In genomic region chr11:96221244-96222070, GRCh38 we compare ENCODE assay signal across 10 cellular contexts.
DNase-seq lines count a peak whose midpoint lies in the region; ATAC-seq and TF ChIP-seq lines count a peak whose summit lies in the region.
"Had no signal": no experiment of that assay in that cellular context is flagged by ENCODE, and none has a peak within 500 bp of the region (broad histone marks: within the 10 kb centered on the region; RNA-seq: fewer than 3 reads in every experiment).

No MANE protein-coding gene starts in this region.

- POLR2A ChIA-PET in CD4-positive, alpha-beta T cell (lab: Charles Lee), result interaction anchor here (0.7 to 3.5 kb wide), 9 partner anchors 10 to 121 kb away, joined by 3 to 22 read pairs (median 3); partner anchors contain the start of gene MAML2
- POLR2A ChIA-PET in IMR-90 (lab: Charles Lee; ENCODE audit: unreplicated experiment), result interaction anchor here (0.6 kb wide), 1 partner anchor 58 kb away, joined by 7 read pairs; no protein-coding TSS in a partner anchor

- WGBS in IMR-90 (ENCODE audit: extremely low coverage in 2 of 2, insufficient read length in 1 of 2), 2 experiments, result no CpG with 5 or more reads among the region's 4 CpGs
- WGBS in body of pancreas, 2 donors, result 21 to 28% methylated on average over 4 of the region's 4 CpGs
- WGBS in trophoblast cell (ENCODE audit: extremely low coverage, insufficient coverage, insufficient read length), result no CpG with 5 or more reads among the region's 4 CpGs

- ATAC-seq in CD4-positive, alpha-beta T cell (ENCODE audit: poor library complexity), result peak; percentile 63
- no peak for ATAC-seq in IMR-90 (ENCODE audit: low read depth)
- ATAC-seq in body of pancreas, result peak; percentile 40

- peaks cover 21% of the 10 kb centered on the region for H3K9me1 ChIP-seq in IMR-90 (ENCODE audit: insufficient read depth, low read length)

- no peaks in the 10 kb centered on the region for H3K9me3 ChIP-seq in CD4-positive, alpha-beta T cell (ENCODE audit: control insufficient read depth, low read length)
- H3K9me3 ChIP-seq in IMR-90 (ENCODE audit: control insufficient read depth, insufficient read depth, low read length), result no peaks in the 10 kb centered on the region
- no peaks in the 10 kb centered on the region for H3K9me3 ChIP-seq in body of pancreas
- no peaks in the 10 kb centered on the region for H3K9me3 ChIP-seq in trophoblast cell (ENCODE audit: insufficient read depth, low read depth, low read length)

- H4K20me1 ChIP-seq in IMR-90 (ENCODE audit: insufficient read depth, low read length), result no peaks in the 10 kb centered on the region

- H3K4me1 ChIP-seq in IMR-90 (ENCODE audit: control insufficient read depth, insufficient read depth, low read length) (peaks cover 14% of the 10 kb centered on the region), body of pancreas (peaks cover 10% of the 10 kb centered on the region), trophoblast cell (ENCODE audit: control insufficient read depth in 1 of 2, insufficient read depth in 2 of 2, low read length in 2 of 2) (peaks cover 13 to 28% of the 10 kb centered on the region in 2 experiments)

- no peak overlapping the region for H2AK9ac ChIP-seq in IMR-90 (replicated peaks; ENCODE audit: low read depth, low read length, poor library complexity)

- H4K8ac ChIP-seq in IMR-90 (ENCODE audit: low read depth in 2 of 2, low read length in 2 of 2) (peak overlapping the region in 1 of 2 experiments; percentile 31; a peak in 1 of 4 replicates), trophoblast cell (ENCODE audit: low read depth, low read length) (peak overlapping the region; percentile 68)

- intact Hi-C loops in CD4-positive, alpha-beta T cell (cut with DNase I, micrococcal nuclease), result loop anchor here in 1 of 2 experiments (2.0 to 5.0 kb wide), 2 partner anchors 15 to 36 kb away; no protein-coding TSS in a partner anchor
- intact Hi-C loops in IMR-90 (cut with micrococcal nuclease), result no loop called here
- intact Hi-C loops in body of pancreas (cut with DNase I), result no loop called here

- H2AK5ac ChIP-seq in IMR-90 (ENCODE audit: low read depth, low read length) (peak overlapping the region; percentile 65), trophoblast cell (ENCODE audit: low read length) (peak overlapping the region; percentile 47)

- H3K27ac ChIP-seq in CD4-positive, alpha-beta T cell (ENCODE audit: low read depth, low read length), result no peak overlapping the region
- H3K27ac ChIP-seq in IMR-90 (ENCODE audit: insufficient read depth, low read length), result no peak overlapping the region
- H3K27ac ChIP-seq in body of pancreas, result peak overlapping the region in 1 of 4 donors; percentile 32
- H3K27ac ChIP-seq in trophoblast cell (ENCODE audit: low read depth, low read length), result peak overlapping the region; percentile 41

- H3K4me1 Mint-ChIP-seq in CD4-positive, alpha-beta T cell (ENCODE audit: low read depth), result peaks cover 92% of the 10 kb centered on the region
- H3K4me1 Mint-ChIP-seq in glutamatergic neuron (ENCODE audit: low read depth, unreplicated experiment), result peaks cover 33% of the 10 kb centered on the region

- H2BK5ac ChIP-seq in IMR-90 (ENCODE audit: low read depth, low read length, poor library complexity, severe bottlenecking) (peak overlapping the region; percentile 8), trophoblast cell (ENCODE audit: low read depth, low read length, poor library complexity) (peak overlapping the region; percentile 90)

- in situ Hi-C loops in IMR-90 (cut with MboI; ENCODE audit: low sequenced_read_pairs), result no loop called here

- peak overlapping the region; percentile 84 for H3K27ac Mint-ChIP-seq in CD4-positive, alpha-beta T cell
- no peak overlapping the region for H3K27ac Mint-ChIP-seq in glutamatergic neuron (ENCODE audit: unreplicated experiment)

- H3K4me2 ChIP-seq in IMR-90 (ENCODE audit: low read depth, low read length) (peak overlapping the region; percentile 0; the same call in 1 of the 2 replicates), trophoblast cell (ENCODE audit: low read length) (no peak overlapping the region)

- H3K4me3 ChIP-seq in IMR-90 (ENCODE audit: insufficient read depth, low read depth, low read length) (no peak overlapping the region), body of pancreas (no peak overlapping the region), trophoblast cell (ENCODE audit: low read depth, low read length) (no peak overlapping the region)

- H3K14ac ChIP-seq in IMR-90 (replicated peaks; ENCODE audit: low read depth, low read length), result peak overlapping the region; percentile 46
- no peak overlapping the region for H3K14ac ChIP-seq in trophoblast cell (ENCODE audit: low read length)

- no peak for TF ChIP-seq CTCF in CD4-positive, alpha-beta T cell (IDR thresholded peaks at IDR 0.05)
- TF ChIP-seq CTCF in IMR-90 (conservative IDR thresholded peaks at IDR 0.05; ENCODE audit: low read depth, low read length) (no peak), body of pancreas (IDR thresholded peaks at IDR 0.05) (no peak), glutamatergic neuron (IDR thresholded peaks at IDR 0.05; ENCODE audit: partially characterized antibody, unreplicated experiment) (no peak)

- no peak overlapping the region for H2AFZ ChIP-seq in IMR-90 (replicated peaks; ENCODE audit: low read length, poor library complexity)
- no peak overlapping the region for H2AFZ ChIP-seq in trophoblast cell (ENCODE audit: insufficient read depth, low read length, poor library complexity)

- TF ChIP-seq RAD21 in IMR-90 (IDR thresholded peaks at IDR 0.05; ENCODE audit: low read length), result no peak

- peak overlapping the region; percentile 82 for H2BK12ac ChIP-seq in trophoblast cell (ENCODE audit: low read length)

- peak overlapping the region; percentile 35; the same call in 1 of the 2 replicates for H2BK20ac ChIP-seq in IMR-90 (ENCODE audit: low read depth, low read length)

- H3K18ac ChIP-seq in IMR-90 (ENCODE audit: low read depth, low read length), result peak overlapping the region; percentile 46; the same call in 1 of the 2 replicates
- no peak overlapping the region for H3K18ac ChIP-seq in trophoblast cell (ENCODE audit: low read length)

- no peak overlapping the region for H3K56ac ChIP-seq in IMR-90 (ENCODE audit: extremely low read depth, insufficient read depth, low read length)

- no peak for DNase-seq in CD4-positive, alpha-beta T cell
- no peak for DNase-seq in IMR-90
- no peak for DNase-seq in body of pancreas
- DNase-seq in trophoblast cell, result no peak
- DNase-seq in cerebellar nuclear complex (lab: John Stamatoyannopoulos, UW), result no peak
- no peak for DNase-seq in NCI-H1417 (lab: John Stamatoyannopoulos, UW)
- DNase-seq in glutamatergic neuron, result no peak
- DNase-seq in D341Med (ENCODE audit: low spot score), result no peak
- DNase-seq: DMS 273 treated with DMSO at 0.1 percent for 48 hours, NCI-H1092 had no signal

- peak overlapping the region; percentile 51; the same call in 1 of the 2 replicates for H3K4ac ChIP-seq in IMR-90 (ENCODE audit: low read depth, low read length)
- peak overlapping the region; percentile 90 for H3K4ac ChIP-seq in trophoblast cell (ENCODE audit: low read depth, low read length)

- no peaks in the 10 kb centered on the region for H3K27me3 Mint-ChIP-seq in CD4-positive, alpha-beta T cell
- H3K27me3 Mint-ChIP-seq in glutamatergic neuron (ENCODE audit: unreplicated experiment), result peaks cover 2% of the 10 kb centered on the region

- H2BK120ac ChIP-seq in IMR-90 (ENCODE audit: low read depth, low read length), result peak overlapping the region; percentile 46
- H2BK120ac ChIP-seq in trophoblast cell (ENCODE audit: insufficient read depth, low read length, poor library complexity), result peak overlapping the region; percentile 38

- H3K9me3 Mint-ChIP-seq in CD4-positive, alpha-beta T cell, result no peaks in the 10 kb centered on the region
- H3K9me3 Mint-ChIP-seq in glutamatergic neuron (ENCODE audit: unreplicated experiment), result peaks cover 6% of the 10 kb centered on the region

- peaks cover 20% of the 10 kb centered on the region for H3K36me3 Mint-ChIP-seq in CD4-positive, alpha-beta T cell (ENCODE audit: low read depth)
- no peaks in the 10 kb centered on the region for H3K36me3 Mint-ChIP-seq in glutamatergic neuron (ENCODE audit: unreplicated experiment)

- peak overlapping the region; percentile 18; the same call in 1 of the 3 replicates for H2BK15ac ChIP-seq in IMR-90 (ENCODE audit: low read depth, low read length)

- H4K5ac ChIP-seq in IMR-90 (ENCODE audit: low read depth, low read length), result no peak overlapping the region; the same call in 1 of the 2 replicates

- BruUV-seq in IMR-90 (replicated peaks; lab: Mats Ljungman, UMichigan), result no TSS peak

- peak overlapping the region; percentile 67 for H3K4me3 Mint-ChIP-seq in CD4-positive, alpha-beta T cell
- H3K4me3 Mint-ChIP-seq in glutamatergic neuron (ENCODE audit: unreplicated experiment), result no peak overlapping the region

- dilution Hi-C loops in IMR-90 (cut with HindIII; ENCODE audit: low sequenced_read_pairs, unreplicated experiment), result no loop called here

- peak overlapping the region; percentile 41; the same call in 1 of the 2 replicates for H3K23ac ChIP-seq in IMR-90 (ENCODE audit: low read depth, low read length)
- no peak overlapping the region for H3K23ac ChIP-seq in trophoblast cell (ENCODE audit: low read length)

- peaks cover 32 to 67% of the 10 kb centered on the region in 2 experiments for H3K79me1 ChIP-seq in IMR-90 (ENCODE audit: low read depth in 1 of 2, low read length in 2 of 2)
- H3K79me1 ChIP-seq in trophoblast cell (ENCODE audit: low read length), result peaks cover 38% of the 10 kb centered on the region

- no peak overlapping the region for H4K12ac ChIP-seq in trophoblast cell (ENCODE audit: low read depth, low read length)

- H3K36me3 ChIP-seq in IMR-90 (ENCODE audit: control insufficient read depth, insufficient read depth, low read length), result no peaks in the 10 kb centered on the region
- H3K36me3 ChIP-seq in body of pancreas (replicated peaks in 1 of 2; ENCODE audit: insufficient read depth in 1 of 2, low read depth in 2 of 2), result no peaks in the 10 kb centered on the region
- H3K36me3 ChIP-seq in trophoblast cell (ENCODE audit: control insufficient read depth in 1 of 2, insufficient read depth in 2 of 2, low read length in 2 of 2), result no peaks in the 10 kb centered on the region

- CTCF ChIA-PET in CD4-positive, alpha-beta T cell (lab: Charles Lee), result interaction anchor here (1.1 to 1.6 kb wide), 4 partner anchors 8 to 122 kb away, joined by 3 to 5 read pairs (median 3); partner anchors contain the start of gene MAML2
- CTCF ChIA-PET in IMR-90 (lab: Yijun Ruan, JAX), result interaction anchor here (0.6 to 1.2 kb wide), 3 partner anchors 13 to 167 kb away, joined by 3 to 6 read pairs (median 4); partner anchors contain the start of gene MAML2

- H4K91ac ChIP-seq in IMR-90 (ENCODE audit: insufficient read depth, low read depth, low read length) (peak overlapping the region; percentile 45; the same call in 1 of the 2 replicates), trophoblast cell (ENCODE audit: low read depth, low read length) (peak overlapping the region; percentile 85)

- no peak overlapping the region for H3K9ac ChIP-seq in IMR-90 (ENCODE audit: low read depth, low read length)
- no peak overlapping the region for H3K9ac ChIP-seq in trophoblast cell (ENCODE audit: low read length)

- H3K79me2 ChIP-seq in trophoblast cell (ENCODE audit: control insufficient read depth, insufficient read depth, low read length, poor library complexity), result peaks cover 6% of the 10 kb centered on the region

- no peaks in the 10 kb centered on the region for H3K27me3 ChIP-seq in CD4-positive, alpha-beta T cell (ENCODE audit: control insufficient read depth, insufficient read depth, low read length)
- H3K27me3 ChIP-seq in IMR-90 (ENCODE audit: control insufficient read depth, insufficient read depth, low read length), result no peaks in the 10 kb centered on the region
- H3K27me3 ChIP-seq in body of pancreas, result no peaks in the 10 kb centered on the region
- no peaks in the 10 kb centered on the region for H3K27me3 ChIP-seq in trophoblast cell (ENCODE audit: insufficient read depth, low read length)

- TF ChIP-seq POLR2A in IMR-90 (IDR thresholded peaks at IDR 0.05; ENCODE audit: low read depth, low read length) (no peak), body of pancreas (IDR thresholded peaks at IDR 0.05) (no peak)
